ENCODE assay signal across 24 cellular contexts in genomic region chr17:30243568-30243967, GRCh38. TPM values are rescaled to one million over a fixed set of nuclear protein-coding genes. Genes with fewer than 3 reads are reported as not detected.
DNase-seq lines count a peak whose midpoint lies in the region; ATAC-seq, FAIRE-seq and TF ChIP-seq lines count a peak whose summit lies in the region.
"Had no signal": no experiment of that assay in that cellular context is flagged by ENCODE, and none has a peak within 500 bp of the region (broad histone marks: within the 10 kb centered on the region; RNA-seq: fewer than 3 reads in every experiment).

No MANE protein-coding gene starts in this region.

- 34% methylated on average over 8 of the region's 8 CpGs for WGBS in K562 (ENCODE audit: insufficient coverage, low coverage, missing lambda C conversion rate)
- WGBS in neuronal stem cell (ENCODE audit: extremely low coverage in 2 of 2, insufficient read length in 2 of 2, insufficient replicate concordance in 1 of 2), 2 donors, result no CpG with 5 or more reads among the region's 8 CpGs

- ATAC-seq in K562 (peak; percentile 58), HG02870 (IDR thresholded peaks at IDR 0.05; ENCODE audit: unreplicated experiment) (no peak)
- ATAC-seq: A549, GM23338 had no signal

- no peak overlapping the region for H2AK5ac ChIP-seq in neuronal stem cell (ENCODE audit: low read depth, low read length)

- FAIRE-seq in K562 (lab: Jason Lieb, UNC), result peak; percentile 69
- FAIRE-seq: A549, GM12892, GM18507, H54 had no signal

- no peak overlapping the region for H3K4ac ChIP-seq in neuronal stem cell (ENCODE audit: low read length)

- H2BK5ac ChIP-seq in neuronal stem cell (ENCODE audit: low read length), result no peak overlapping the region

- no peak overlapping the region for H2BK120ac ChIP-seq in neuronal stem cell (ENCODE audit: low read depth, low read length)

- peaks cover 0 to 3% of the 10 kb centered on the region in 2 experiments; a peak in 2 of 5 replicates for H3K27me3 ChIP-seq in K562 (ENCODE audit: control insufficient read depth in 2 of 2, insufficient read depth in 2 of 2, low read length in 2 of 2)
- peaks cover 1 to 15% (median 15%) of the 10 kb centered on the region in 3 experiments for H3K27me3 ChIP-seq in neuronal stem cell (ENCODE audit: control insufficient read depth in 3 of 3, insufficient read depth in 3 of 3, low read depth in 1 of 3, low read length in 3 of 3)
- H3K27me3 ChIP-seq in effector memory CD4-positive, alpha-beta T cell (replicated peaks; ENCODE audit: control insufficient read depth, insufficient read depth, low read length, poor library complexity, severe bottlenecking), result peaks cover 4% of the 10 kb centered on the region

- H2BK12ac ChIP-seq in neuronal stem cell (ENCODE audit: low read length), result no peak overlapping the region

- peaks cover 4% of the 10 kb centered on the region for H3K9me1 ChIP-seq in K562 (ENCODE audit: control insufficient read depth, insufficient read depth, low read length)

- POLR2A ChIA-PET in K562 (lab: Yijun Ruan, JAX), result interaction anchor here (0.8 kb wide), 1 partner anchor 22 kb away, joined by 4 read pairs; no protein-coding TSS in a partner anchor

- CTCF ChIA-PET in K562 (lab: Yijun Ruan, JAX; ENCODE audit: low intra/inter-chr PET ratio), result no interaction called here

- H3K79me2 ChIP-seq in K562 (ENCODE audit: control insufficient read depth, insufficient read depth, low read length), result no peaks in the 10 kb centered on the region

- H2AFZ ChIP-seq in K562 (ENCODE audit: low read depth, low read length) (no peak overlapping the region), neuronal stem cell (ENCODE audit: low read length) (no peak overlapping the region)
- H2AFZ ChIP-seq: GM23338 had no signal

- intact Hi-C loops in K562 (cut with micrococcal nuclease), result no loop called here

- H3K4me2 ChIP-seq in K562 (ENCODE audit: insufficient read depth, low read length) (peak overlapping the region; percentile 24), neuronal stem cell (ENCODE audit: insufficient read depth, low read length, poor library complexity, severe bottlenecking) (no peak overlapping the region)
- H3K4me2 ChIP-seq: A549, GM23338 had no signal

- H3K36me3 ChIP-seq in K562 (ENCODE audit: control insufficient read depth, insufficient read depth, low read length), result peaks cover 23% of the 10 kb centered on the region
- H3K36me3 ChIP-seq in neuronal stem cell (replicated peaks in 1 of 2; ENCODE audit: control insufficient read depth in 2 of 2, insufficient read depth in 2 of 2, low read length in 2 of 2), result peaks cover 2 to 21% of the 10 kb centered on the region in 2 donors
- H3K36me3 ChIP-seq in effector memory CD4-positive, alpha-beta T cell (ENCODE audit: control insufficient read depth, insufficient read depth, low read length), result peaks cover 11% of the 10 kb centered on the region

- H3K4me3 ChIP-seq in K562 (no peak overlapping the region), neuronal stem cell (ENCODE audit: low read length in 2 of 2) (peak overlapping the region in 1 of 2 donors; percentile 61)
- H3K4me3 ChIP-seq in effector memory CD4-positive, alpha-beta T cell (ENCODE audit: insufficient read depth, low read depth, low read length, poor library complexity, severe bottlenecking), result no peak overlapping the region
- H3K4me3 ChIP-seq: A549, GM23338 had no signal

- H3K9ac ChIP-seq in K562 (ENCODE audit: insufficient read depth in 1 of 2, low read depth in 2 of 2, low read length in 2 of 2), result peak overlapping the region in 1 of 2 experiments; percentile 24; a peak in 1 of 4 replicates
- no peak overlapping the region for H3K9ac ChIP-seq in neuronal stem cell (ENCODE audit: low read depth, low read length, poor library complexity)

- no peaks in the 10 kb centered on the region for H3K9me3 ChIP-seq in K562 (replicated peaks; ENCODE audit: control insufficient read depth, insufficient read depth, low read depth, low read length)
- peaks cover 1 to 5% of the 10 kb centered on the region in 2 donors for H3K9me3 ChIP-seq in neuronal stem cell (replicated peaks in 1 of 2; ENCODE audit: control insufficient read depth in 2 of 2, insufficient read depth in 1 of 2, low read depth in 1 of 2, low read length in 2 of 2)
- no peaks in the 10 kb centered on the region for H3K9me3 ChIP-seq in effector memory CD4-positive, alpha-beta T cell (ENCODE audit: control insufficient read depth, low read length)
- H3K9me3 ChIP-seq: A549, Caco-2 had no signal

- H4K20me1 ChIP-seq in K562 (replicated peaks; ENCODE audit: control insufficient read depth, insufficient read depth, low read length), result no peaks in the 10 kb centered on the region

- no peak overlapping the region for H2BK15ac ChIP-seq in neuronal stem cell (ENCODE audit: low read length)

- peak overlapping the region; percentile 75 for H3K23ac ChIP-seq in neuronal stem cell (ENCODE audit: low read depth, low read length, poor library complexity)

- H3K4me1 ChIP-seq in K562 (replicated peaks in 1 of 2; ENCODE audit: control insufficient read depth in 2 of 2, insufficient read depth in 2 of 2, low read length in 2 of 2) (peaks cover 4 to 5% of the 10 kb centered on the region in 2 experiments; a peak in 4 of 5 replicates), neuronal stem cell (ENCODE audit: control insufficient read depth in 2 of 2, insufficient read depth in 1 of 2, low read depth in 1 of 2, low read length in 2 of 2) (peaks cover 2 to 3% of the 10 kb centered on the region in 2 donors)
- no peaks in the 10 kb centered on the region for H3K4me1 ChIP-seq in effector memory CD4-positive, alpha-beta T cell (ENCODE audit: control insufficient read depth, insufficient read depth, low read length, poor library complexity, severe bottlenecking)
- H3K4me1 ChIP-seq: A549 had no signal

- H4K91ac ChIP-seq in neuronal stem cell (ENCODE audit: low read depth, low read length, poor library complexity), result no peak overlapping the region

- TF ChIP-seq EP300 in K562 (IDR thresholded peaks at IDR 0.05; ENCODE audit: low read length), result no peak

- H3K14ac ChIP-seq in neuronal stem cell (ENCODE audit: low read length), result no peak overlapping the region

- no peak for TF ChIP-seq RAD21 in K562 (CRISPR knock-in tag; conservative IDR thresholded peaks at IDR 0.05 in 1 of 2, IDR thresholded peaks at IDR 0.05 in 1 of 2)

- no peak overlapping the region for H4K8ac ChIP-seq in neuronal stem cell (ENCODE audit: low read depth, low read length)

- no peak overlapping the region for H3K27ac ChIP-seq in K562 (ENCODE audit: extremely low read depth, low read depth, low read length)
- H3K27ac ChIP-seq in neuronal stem cell (replicated peaks; ENCODE audit: low read length), result no peak overlapping the region
- no peak overlapping the region for H3K27ac ChIP-seq in effector memory CD4-positive, alpha-beta T cell (ENCODE audit: insufficient read depth, low read length, poor library complexity, severe bottlenecking)
- H3K27ac ChIP-seq: 22Rv1, A549, C4-2B had no signal

- TF ChIP-seq CTCF in K562 (IDR thresholded peaks at IDR 0.05 in 2 of 3, conservative IDR thresholded peaks at IDR 0.05 in 1 of 3; ENCODE audit: insufficient read depth in 2 of 3, low read depth in 1 of 3, low read length in 3 of 3), result no peak

- TF ChIP-seq POLR2A in K562 (conservative IDR thresholded peaks at IDR 0.05), result 0 out of 2 replicates have a peak, but pooled peaks have one; percentile 16

- in situ Hi-C loops in K562 (cut with MboI), result no loop called here

- DNase-seq in activated CD8-positive, alpha-beta memory T cell treated with anti-CD3 and anti-CD28 coated beads, Interleukin-2, amount 50 U/mL, for 48 hours, result peak; percentile 12
- DNase-seq in activated CD8-positive, alpha-beta memory T cell treated with anti-CD3 and anti-CD28 coated beads, Interleukin-2, amount 50 U/mL, for 4 hours, result no peak
- DNase-seq in K562 (ENCODE audit: extremely low read depth in 1 of 4, low spot score in 3 of 4) (peak in 1 of 4 experiments; percentile 32), neuronal stem cell (ENCODE audit: low spot score) (no peak), HPDE6-E6E7 (ENCODE audit: extremely low spot score) (no peak)
- DNase-seq in effector memory CD4-positive, alpha-beta T cell, result no peak
- DNase-seq: AML-193; Caco-2; CD4-positive, alpha-beta T cell; DMS153; DMS79; GDM1; HCEC 1CT had no signal

- H3K18ac ChIP-seq in neuronal stem cell (ENCODE audit: low read length), result peak overlapping the region; percentile 24

- no peaks in the 10 kb centered on the region for H3K79me1 ChIP-seq in neuronal stem cell (ENCODE audit: low read depth, low read length)

- no TSS peak for BruUV-seq in K562 (replicated peaks; lab: Mats Ljungman, UMichigan)

RNA-seq across cellular contexts. Expression of gene SLC6A4, which starts 8.1 kb away (rescaled TPM):
- total RNA-seq in K562 (2011; cell fraction: chromatin; rRNA removed; ENCODE audit: low replicate concordance), result not detected in 2 replicates
- not detected in 2 replicates for total RNA-seq in K562 (2011; cell fraction: nucleolus; rRNA removed)
- total RNA-seq in K562 (2011; cell fraction: nucleoplasm; rRNA removed), result 0.44 TPM in 1 of 2 replicates, not detected in the other
- total RNA-seq in K562 (2014; rRNA removed) (0.05 TPM in 1 of 2 replicates, not detected in the other), K562 (2014; rRNA removed; fragmentation: Illumina TruSeq; extraction: Trizol) (not detected in 2 replicates), K562 (2015; rRNA removed; fragmentation: Illumina TruSeq; extraction: Trizol) (not detected in 2 replicates), K562 (2021) (0.09 TPM in 1 of 2 replicates, not detected in the other)
- polyA plus RNA-seq in K562 (2011; rRNA removed) (0.07 TPM in 1 of 2 replicates, not detected in the other), K562 (2014; fragmentation: Illumina TruSeq; extraction: Trizol) (0.06 TPM in 1 of 2 replicates, not detected in the other), K562 (2014; fragmentation: Nextera tagmentation; extraction: Ambion mirVana) (not detected), K562 (2014; rRNA removed) (0.05 TPM in 1 of 2 replicates, not detected in the other)
- polyA plus RNA-seq in K562 (2011; cell fraction: cytosol; rRNA removed), result 0.04 and 0.06 TPM in 2 replicates
- 0.07 TPM in 1 of 2 replicates, not detected in the other for polyA plus RNA-seq in K562 (2011; cell fraction: nucleus; rRNA removed)
- 0.01 and 0.21 TPM in 2 replicates for polyA plus RNA-seq in K562 (2012)
- polyA minus RNA-seq in K562 (2011; rRNA and poly(A)+ RNA removed), result not detected in 2 replicates
- not detected in 2 replicates for polyA minus RNA-seq in K562 (2011; cell fraction: cytosol; rRNA and poly(A)+ RNA removed)
- not detected in 2 replicates for polyA minus RNA-seq in K562 (2011; cell fraction: nucleus; rRNA and poly(A)+ RNA removed)
- polyA plus RNA-seq in neuronal stem cell (2013, experiment 1 of 2), result 0.06 TPM
- 0.12 TPM for polyA plus RNA-seq in neuronal stem cell (2013, experiment 2 of 2)
- total RNA-seq: CD4-positive, alpha-beta T cell; Daoy; HT-29 had no signal
- polyA plus RNA-seq: BJ had no signal

RNA-seq across cellular contexts. Expression of gene BLMH, which starts 48.2 kb away (rescaled TPM):
- 72.7 and 152 TPM in 2 replicates for total RNA-seq in K562 (2011; cell fraction: chromatin; rRNA removed; ENCODE audit: low replicate concordance)
- total RNA-seq in K562 (2011; cell fraction: nucleolus; rRNA removed), result 40.2 and 50.1 TPM in 2 replicates
- total RNA-seq in K562 (2011; cell fraction: nucleoplasm; rRNA removed), result 84.8 and 99.5 TPM in 2 replicates
- total RNA-seq in K562 (2014; rRNA removed) (54.9 and 61.5 TPM in 2 replicates), K562 (2014; rRNA removed; fragmentation: Illumina TruSeq; extraction: Trizol) (103 and 110 TPM in 2 replicates), K562 (2015; rRNA removed; fragmentation: Illumina TruSeq; extraction: Trizol) (75.8 and 78.7 TPM in 2 replicates), K562 (2021) (106 and 118 TPM in 2 replicates)
- polyA plus RNA-seq in K562 (2011; rRNA removed) (21.3 and 45.3 TPM in 2 replicates), K562 (2014; fragmentation: Illumina TruSeq; extraction: Trizol) (103 and 113 TPM in 2 replicates), K562 (2014; fragmentation: Nextera tagmentation; extraction: Ambion mirVana) (10 to 100 TPM; 26.0 to 38.7 TPM), K562 (2014; rRNA removed) (67.3 and 69.7 TPM in 2 replicates)
- polyA plus RNA-seq in K562 (2011; cell fraction: cytosol; rRNA removed), result 18.2 and 21.3 TPM in 2 replicates
- 28.2 and 35.4 TPM in 2 replicates for polyA plus RNA-seq in K562 (2011; cell fraction: nucleus; rRNA removed)
- 64.1 and 83.7 TPM in 2 replicates for polyA plus RNA-seq in K562 (2012)
- polyA minus RNA-seq in K562 (2011; rRNA and poly(A)+ RNA removed), result 40.0 and 65.9 TPM in 2 replicates
- 23.3 and 36.8 TPM in 2 replicates for polyA minus RNA-seq in K562 (2011; cell fraction: cytosol; rRNA and poly(A)+ RNA removed)
- polyA minus RNA-seq in K562 (2011; cell fraction: nucleus; rRNA and poly(A)+ RNA removed), result 30.9 and 33.9 TPM in 2 replicates
- 63.0 TPM for polyA plus RNA-seq in neuronal stem cell (2013, experiment 1 of 2)
- 62.7 TPM for polyA plus RNA-seq in neuronal stem cell (2013, experiment 2 of 2)
